ENCODE assay signal across 1 cellular context in genomic region chrX:9612146-9612505, GRCh38.
TF ChIP-seq lines count a peak whose summit lies in the region.

No MANE protein-coding gene starts in this region.

TF ChIP-seq in SK-N-SH, 30 proteins besides CTCF, POLR2A, EP300 and RAD21 (continued from another document):
- TF ChIP-seq REST (IDR thresholded peaks at IDR 0.05; ENCODE audit: low read depth, low read length), result no peak
- TF ChIP-seq RFX5 (IDR thresholded peaks at IDR 0.05; ENCODE audit: low read length), result no peak
- no peak for TF ChIP-seq CHD2 (IDR thresholded peaks at IDR 0.05; ENCODE audit: low read length, partially characterized antibody)
- no peak for TF ChIP-seq PBX3 (IDR thresholded peaks at IDR 0.05)
- TF ChIP-seq NFIC (IDR thresholded peaks at IDR 0.05; ENCODE audit: borderline replicate concordance), result no peak
